In genomic region chr5:176425138-176425537, GRCh38 we compare ENCODE assay signal across 14 cellular contexts.
"Had no signal": no experiment of that assay in that cellular context is flagged by ENCODE, and none has a peak within 500 bp of the region (broad histone marks: within the 10 kb centered on the region; RNA-seq: fewer than 3 reads in every experiment).

No MANE protein-coding gene starts in this region.

- H3K4me1 ChIP-seq: left ventricle myocardium inferior, testis had no signal

- H3K4me1 Mint-ChIP-seq: nephron progenitor cell had no signal

- H3K27me3 Mint-ChIP-seq: activated T-cell treated with anti-CD3 and anti-CD28 coated beads, Interleukin-2, amount 50 U/mL, for 24 hours; stimulated activated naive CD8-positive, alpha-beta T cell treated with anti-CD3 and anti-CD28 coated beads, Interleukin-15, Interleukin-2, amounts not matched to agents 100 ng/mL and 50 ng/mL, for 24 hours had no signal

- H3K4me3 ChIP-seq: left ventricle myocardium inferior, testis had no signal

- H3K9me3 Mint-ChIP-seq: activated T-cell treated with anti-CD3 and anti-CD28 coated beads, Interleukin-2, amount 50 U/mL, for 24 hours; stimulated activated naive CD8-positive, alpha-beta T cell treated with anti-CD3 and anti-CD28 coated beads, Interleukin-15, Interleukin-2, amounts not matched to agents 100 ng/mL and 50 ng/mL, for 24 hours had no signal

- DNase-seq: activated gamma-delta T cell; activated naive CD8-positive, alpha-beta T cell treated with anti-CD3 and anti-CD28 coated beads, Interleukin-2, amount 10 ng/mL, durations not matched to agents 7 days and 5 days; activated T-cell treated with anti-CD3 and anti-CD28 coated beads, Interleukin-2, amount 50 U/mL, for 24 hours; anterior cingulate cortex; cortex of kidney; effector memory CD4-positive, alpha-beta T cell; erythroblast; left ventricle myocardium inferior; mesenchymal stem cell; nephron progenitor cell; stimulated activated CD4-positive, alpha-beta T cell treated with anti-CD3 and anti-CD28 coated beads, Interleukin-2, amount 100 ng/mL, for 48 hours; T-helper 2 cell; testis had no signal

- H3K36me3 ChIP-seq: left ventricle myocardium inferior had no signal

- H3K27ac Mint-ChIP-seq: activated naive CD8-positive, alpha-beta T cell treated with anti-CD3 and anti-CD28 coated beads, Interleukin-2, amount 10 ng/mL, durations not matched to agents 7 days and 5 days; activated T-cell treated with anti-CD3 and anti-CD28 coated beads, Interleukin-2, amount 50 U/mL, for 24 hours; nephron progenitor cell; stimulated activated naive CD8-positive, alpha-beta T cell treated with anti-CD3 and anti-CD28 coated beads, Interleukin-15, Interleukin-2, amounts not matched to agents 100 ng/mL and 50 ng/mL, for 24 hours had no signal

- H3K27me3 ChIP-seq: testis had no signal

- H3K9me3 ChIP-seq: left ventricle myocardium inferior, testis had no signal

- H3K4me3 Mint-ChIP-seq: activated naive CD8-positive, alpha-beta T cell treated with anti-CD3 and anti-CD28 coated beads, Interleukin-2, amount 10 ng/mL, durations not matched to agents 7 days and 5 days; activated T-cell treated with anti-CD3 and anti-CD28 coated beads, Interleukin-2, amount 50 U/mL, for 24 hours; nephron progenitor cell; stimulated activated naive CD8-positive, alpha-beta T cell treated with anti-CD3 and anti-CD28 coated beads, Interleukin-15, Interleukin-2, amounts not matched to agents 100 ng/mL and 50 ng/mL, for 24 hours had no signal

- H3K27ac ChIP-seq: left ventricle myocardium inferior, testis had no signal
